ENCODE assay signal across 9 cellular contexts in genomic region chr17:64020068-64020766, GRCh38. TPM values are rescaled to one million over a fixed set of nuclear protein-coding genes. Genes with fewer than 3 reads are reported as not detected.
DNase-seq lines count a peak whose midpoint lies in the region; ATAC-seq, FAIRE-seq and TF ChIP-seq lines count a peak whose summit lies in the region.
"Had no signal": no experiment of that assay in that cellular context is flagged by ENCODE, and none has a peak within 500 bp of the region (broad histone marks: within the 10 kb centered on the region; RNA-seq: fewer than 3 reads in every experiment).

Gene ICAM2 (minus strand): TSS chr17:64020633. CDS start chr17:64006691, 13,942 bp downstream.

- H3K27ac ChIP-seq in right atrium auricular region = peak within 1 kb of the TSS; percentile 71 to 88
- H3K27ac ChIP-seq: VCaP had no signal

- H3K27me3 ChIP-seq in right atrium auricular region = no peaks in the 10 kb centered on the region

- peak within 1 kb of the TSS; percentile 52 for H3K4me3 ChIP-seq in GM12875 (ENCODE audit: low read depth, low read length)
- peak within 1 kb of the TSS; percentile 35 to 54 for H3K4me3 ChIP-seq in right atrium auricular region

- no peaks in the 10 kb centered on the region for H3K9me3 ChIP-seq in right atrium auricular region

- H3K4me1 ChIP-seq in right atrium auricular region = peaks cover 0 to 16% of the 10 kb centered on the region in 2 donors

- no peak for FAIRE-seq in frontal cortex (lab: Jason Lieb, UNC)

- H3K36me3 ChIP-seq in right atrium auricular region = no peaks in the 10 kb centered on the region

- peak; percentile 51 for ATAC-seq in HG02623 (IDR thresholded peaks at IDR 0.05; ENCODE audit: unreplicated experiment)

- TF ChIP-seq CTCF in GM12875 (IDR thresholded peaks at IDR 0.05; ENCODE audit: borderline replicate concordance, insufficient read depth, low read depth, low read length) = peak; percentile 17; the same call in 1 of the 2 replicates
- TF ChIP-seq CTCF in right atrium auricular region (IDR thresholded peaks at IDR 0.05) = peak in 1 of 2 donors; percentile 9

- DNase-seq in NOMO-1 treated with dmso at 0.1 percent for 144 hours (lab: John Stamatoyannopoulos, UW; ENCODE audit: unreplicated experiment) = peak; percentile 79
- DNase-seq in activated T-helper 1 cell treated with anti-CD3 and anti-CD28 coated beads, Interleukin-2, amount 50 U/mL, for 16 hours (ENCODE audit: low read depth in 1 of 2, low spot score in 1 of 2) = peak; percentile 76 to 81
- no peak for DNase-seq in right atrium auricular region (ENCODE audit: low spot score)
- DNase-seq in stimulated activated CD4-positive, alpha-beta T cell treated with anti-CD3 and anti-CD28 coated beads, Interleukin-15, amount 100 ng/mL, for 24 hours = peak; percentile 89
- no peak for DNase-seq in frontal cortex (ENCODE audit: low spot score in 2 of 2)
- no peak for DNase-seq in NCI-H524 treated with DMSO at 0.1 percent for 48 hours (lab: John Stamatoyannopoulos, UW)

RNA-seq across cellular contexts. Expression of gene ICAM2, which starts in this region (rescaled TPM):
- total RNA-seq in right atrium auricular region (100 to 1,000 TPM in 1 of 2 donors, 10 to 100 TPM in 1; 74.6 to 109 TPM), frontal cortex (7.3 TPM)

Comparison
In these comparisons a context has a peak if more than half of its experiments do, and no peak if none do; other contexts are left out.
1. DNase-seq: peak in NOMO-1 treated with dmso at 0.1 percent for 144 hours (single experiment), activated T-helper 1 cell treated with anti-CD3 and anti-CD28 coated beads, Interleukin-2, amount 50 U/mL, for 16 hours (2 of 2) and stimulated activated CD4-positive, alpha-beta T cell treated with anti-CD3 and anti-CD28 coated beads, Interleukin-15, amount 100 ng/mL, for 24 hours (single experiment); none in right atrium auricular region (single experiment), frontal cortex (0 of 2) and NCI-H524 treated with DMSO at 0.1 percent for 48 hours (single experiment).